In genomic region chr15:29677871-29678431, GRCh38 we compare ENCODE assay signal across 16 cellular contexts.
A peak's percentile ranks its signal among the peaks of the same experiment; 100 is the strongest.
DNase-seq lines count a peak whose midpoint lies in the region; ATAC-seq, FAIRE-seq and TF ChIP-seq lines count a peak whose summit lies in the region.
"Had no signal": no experiment of that assay in that cellular context is flagged by ENCODE, and none has a peak within 500 bp of the region (broad histone marks: within the 10 kb centered on the region; RNA-seq: fewer than 3 reads in every experiment).

No MANE protein-coding gene starts in this region.

- no peak overlapping the region for H3K4me3 ChIP-seq in H1 (ENCODE audit: extremely low read depth in 1 of 4, insufficient read depth in 2 of 4, low read depth in 3 of 4, low read length in 4 of 4)
- H3K4me3 ChIP-seq in transverse colon: no peak overlapping the region
- no peak overlapping the region for H3K4me3 ChIP-seq in prostate gland
- H3K4me3 ChIP-seq: left ventricle myocardium inferior had no signal

- H3K4me1 ChIP-seq in H1 (replicated peaks in 1 of 4; ENCODE audit: control insufficient read depth in 3 of 4, insufficient read depth in 4 of 4, low read length in 3 of 4): peaks cover 0 to 8% (median 0%) of the 10 kb centered on the region in 4 experiments; a peak in 4 of 7 replicates
- peaks cover 6 to 43% (median 26%) of the 10 kb centered on the region in 4 donors for H3K4me1 ChIP-seq in transverse colon
- no peaks in the 10 kb centered on the region for H3K4me1 ChIP-seq in prostate gland (replicated peaks)

- H3K27me3 Mint-ChIP-seq in T-helper 2 cell treated with Interferon-gamma antibody and Interleukin-4, amounts not matched to agents 5 μg/mL and 100 μg/mL, for 36 hours (ENCODE audit: low read depth): peaks cover 27% of the 10 kb centered on the region

- no peaks in the 10 kb centered on the region for H3K36me3 Mint-ChIP-seq in T-helper 2 cell treated with Interferon-gamma antibody and Interleukin-4, amounts not matched to agents 5 μg/mL and 100 μg/mL, for 36 hours (ENCODE audit: low read depth)

- TF ChIP-seq POLR2A in H1 (IDR thresholded peaks at IDR 0.05; ENCODE audit: control extremely low read depth in 1 of 2, low read depth in 2 of 2, low read length in 2 of 2) (no peak), transverse colon (IDR thresholded peaks at IDR 0.05) (peak; percentile 39), prostate gland (IDR thresholded peaks at IDR 0.05) (no peak)

- H3K23me2 ChIP-seq in H1 (ENCODE audit: low read depth, low read length): peaks cover 8% of the 10 kb centered on the region; the same call in 1 of the 2 replicates

- no peaks in the 10 kb centered on the region for H3K4me1 Mint-ChIP-seq in T-helper 2 cell treated with Interferon-gamma antibody and Interleukin-4, amounts not matched to agents 5 μg/mL and 100 μg/mL, for 36 hours (ENCODE audit: low read depth)

- TF ChIP-seq RAD21 in H1 (IDR thresholded peaks at IDR 0.05 in 1 of 2, conservative IDR thresholded peaks at IDR 0.05 in 1 of 2; ENCODE audit: low read depth in 2 of 2, low read length in 2 of 2): no peak

- H3K4ac ChIP-seq in H1 (replicated peaks; ENCODE audit: insufficient read length, low read depth, low read length): peak overlapping the region; percentile 36

- no peak for FAIRE-seq in H1 (lab: Jason Lieb, UNC)

- H3K4me2 ChIP-seq in H1 (ENCODE audit: insufficient read depth in 1 of 2, low read depth in 2 of 2, low read length in 2 of 2): no peak overlapping the region

- 0 out of 2 replicates have a peak overlapping the region, but pooled peaks have one; percentile 44 for H2BK5ac ChIP-seq in H1 (ENCODE audit: low read depth, low read length)

- H4K91ac ChIP-seq in H1 (replicated peaks; ENCODE audit: insufficient read length, low read length): peak overlapping the region; percentile 52

- peaks cover 0 to 3% of the 10 kb centered on the region in 2 experiments; a peak in 1 of 4 replicates for H3K9me3 ChIP-seq in H1 (ENCODE audit: insufficient read depth in 2 of 2, low read depth in 1 of 2, low read length in 1 of 2)
- no peaks in the 10 kb centered on the region for H3K9me3 ChIP-seq in transverse colon
- no peaks in the 10 kb centered on the region for H3K9me3 ChIP-seq in prostate gland
- H3K9me3 ChIP-seq: left ventricle myocardium inferior had no signal

- no peak overlapping the region for H4K5ac ChIP-seq in H1 (ENCODE audit: insufficient read length, low read depth, low read length)

- H3K23ac ChIP-seq in H1 (ENCODE audit: insufficient read length): no peak overlapping the region

- DNase-seq in T-helper 2 cell treated with Interferon-gamma antibody and Interleukin-4, amounts not matched to agents 5 μg/mL and 100 μg/mL, for 36 hours (ENCODE audit: low spot score): no peak
- DNase-seq in T-helper 2 cell: no peak
- peak; percentile 71 for DNase-seq in NCI-H345 (lab: John Stamatoyannopoulos, UW)
- no peak for DNase-seq in H1 (ENCODE audit: low read depth in 1 of 2, low spot score in 2 of 2)
- DNase-seq in transverse colon: peak; percentile 91
- DNase-seq in prostate gland (ENCODE audit: low spot score): no peak
- no peak for DNase-seq in superior temporal gyrus (ENCODE audit: extremely low spot score)
- DNase-seq: activated naive CD4-positive, alpha-beta T cell treated with Interleukin-2 at 50 U/mL for 16 hours; brain microvascular endothelial cell; effector CD4-positive, alpha-beta T cell; GF-D8; left ventricle myocardium inferior; naive thymus-derived CD8-positive, alpha-beta T cell; NCI-H446 had no signal

- 84% methylated on average over 10 of the region's 10 CpGs; no CpG with 5 or more reads in 1 of the 2 experiments for WGBS in H1 (ENCODE audit: extremely low coverage in 1 of 2, insufficient coverage in 1 of 2, insufficient read length in 1 of 2, insufficient replicate concordance in 2 of 2, low coverage in 1 of 2, low lambda C conversion rate in 2 of 2, missing lambda C conversion rate in 1 of 2), 2 experiments
- WGBS in transverse colon (ENCODE audit: low coverage in 1 of 2), 2 donors: 56% methylated on average over 10 of the region's 10 CpGs; no CpG with 5 or more reads in 1 of the 2 donors
- 64% methylated on average over 10 of the region's 10 CpGs for WGBS in prostate gland

- TF ChIP-seq CTCF in H1 (IDR thresholded peaks at IDR 0.05; ENCODE audit: control extremely low read depth in 1 of 3, insufficient read depth in 1 of 3, low read depth in 1 of 3, low read length in 3 of 3) (no peak), transverse colon (IDR thresholded peaks at IDR 0.05) (no peak), prostate gland (IDR thresholded peaks at IDR 0.05) (no peak)

- peak overlapping the region; percentile 16; the same call in 1 of the 2 replicates for H2AK5ac ChIP-seq in H1 (ENCODE audit: low read depth, low read length)

- CTCF ChIA-PET in H1 (lab: Charles Lee; ENCODE audit: partially characterized antibody): interaction anchor here (0.6 to 2.7 kb wide), 8 partner anchors 9 to 248 kb away, joined by 3 to 15 read pairs (median 5); no protein-coding TSS in a partner anchor

- H2BK12ac ChIP-seq in H1 (ENCODE audit: low read depth, low read length): no peak overlapping the region

- H3K18ac ChIP-seq in H1 (ENCODE audit: extremely low read depth, low read length): peak overlapping the region; percentile 0; the same call in 1 of the 2 replicates

- H3K14ac ChIP-seq in H1 (ENCODE audit: insufficient read length): no peak overlapping the region

- H3K79me1 ChIP-seq in H1 (ENCODE audit: low read depth, low read length): no peaks in the 10 kb centered on the region

- H3K4me3 Mint-ChIP-seq in T-helper 2 cell treated with Interferon-gamma antibody and Interleukin-4, amounts not matched to agents 5 μg/mL and 100 μg/mL, for 36 hours: no peak overlapping the region
- H3K4me3 Mint-ChIP-seq: naive thymus-derived CD8-positive, alpha-beta T cell had no signal

- peak overlapping the region; percentile 57 for H3K27ac Mint-ChIP-seq in T-helper 2 cell treated with Interferon-gamma antibody and Interleukin-4, amounts not matched to agents 5 μg/mL and 100 μg/mL, for 36 hours
- H3K27ac Mint-ChIP-seq: naive thymus-derived CD8-positive, alpha-beta T cell had no signal

- no peak overlapping the region for H3K27ac ChIP-seq in H1 (ENCODE audit: low read depth, low read length)
- peak overlapping the region; percentile 75 to 85 (median 80) for H3K27ac ChIP-seq in transverse colon
- no peak overlapping the region for H3K27ac ChIP-seq in prostate gland
- H3K27ac ChIP-seq: brain microvascular endothelial cell, left ventricle myocardium inferior, VCaP had no signal

- in situ Hi-C loops in transverse colon (cut with MboI; ENCODE audit: low pct_ligation_motif_present in 1 of 4, low pct_unique_long_range_greater_than_20kb in 1 of 4, low sequenced_read_pairs in 3 of 4): no loop called here

- no peak overlapping the region for H2BK120ac ChIP-seq in H1 (replicated peaks; ENCODE audit: low read depth, low read length)

- no peaks in the 10 kb centered on the region for H3K79me2 ChIP-seq in H1 (ENCODE audit: control insufficient read depth in 1 of 2, insufficient read depth in 2 of 2, low read length in 2 of 2)

- H3K36me3 ChIP-seq in H1 (ENCODE audit: control insufficient read depth in 2 of 4, insufficient read depth in 4 of 4, low read length in 3 of 4) (no peaks in the 10 kb centered on the region), transverse colon (no peaks in the 10 kb centered on the region), prostate gland (no peaks in the 10 kb centered on the region)
- H3K36me3 ChIP-seq: brain microvascular endothelial cell, left ventricle myocardium inferior had no signal

- no peak for ATAC-seq in HG02981 (IDR thresholded peaks at IDR 0.05; ENCODE audit: unreplicated experiment)
- ATAC-seq: naive thymus-derived CD8-positive, alpha-beta T cell had no signal

- POLR2A ChIA-PET in H1 (lab: Charles Lee; ENCODE audit: partially characterized antibody): interaction anchor here (0.6 kb wide), 1 partner anchor 395 kb away, joined by 3 read pairs; no protein-coding TSS in a partner anchor

- peak overlapping the region; percentile 40; the same call in 1 of the 2 replicates for H2BK15ac ChIP-seq in H1 (ENCODE audit: low read length)

- H2AFZ ChIP-seq in H1 (ENCODE audit: low read length): no peak overlapping the region

- peak overlapping the region; percentile 80; the same call in 1 of the 2 replicates for H2BK20ac ChIP-seq in H1 (ENCODE audit: low read length)

- no peak overlapping the region for H3K56ac ChIP-seq in H1 (replicated peaks; ENCODE audit: insufficient read length, low read depth, low read length)

- H3K9ac ChIP-seq in H1 (replicated peaks in 1 of 4; ENCODE audit: extremely low read depth in 1 of 4, low read depth in 3 of 4, low read length in 3 of 4): no peak overlapping the region

- 0 out of 2 replicates have a peak overlapping the region, but pooled peaks have one; percentile 9 for H4K8ac ChIP-seq in H1 (ENCODE audit: extremely low read depth, insufficient read depth, low read length)

- H3K9me3 Mint-ChIP-seq in T-helper 2 cell treated with Interferon-gamma antibody and Interleukin-4, amounts not matched to agents 5 μg/mL and 100 μg/mL, for 36 hours: no peaks in the 10 kb centered on the region
- H3K9me3 Mint-ChIP-seq: naive thymus-derived CD8-positive, alpha-beta T cell had no signal

- no peaks in the 10 kb centered on the region for H4K20me1 ChIP-seq in H1 (replicated peaks in 1 of 2; ENCODE audit: control insufficient read depth in 1 of 2, insufficient read depth in 2 of 2, low read length in 2 of 2)

- TF ChIP-seq EP300 in H1 (IDR thresholded peaks at IDR 0.05; ENCODE audit: borderline replicate concordance in 1 of 2, low read depth in 2 of 2, low read length in 2 of 2) (no peak), transverse colon (IDR thresholded peaks at IDR 0.05; ENCODE audit: low read depth) (no peak)

- H3K27me3 ChIP-seq in H1 (replicated peaks in 1 of 4; ENCODE audit: control insufficient read depth in 3 of 4, extremely low read depth in 1 of 4, insufficient read depth in 3 of 4, low read length in 3 of 4): no peaks in the 10 kb centered on the region
- H3K27me3 ChIP-seq in transverse colon: peaks cover 15% of the 10 kb centered on the region
- H3K27me3 ChIP-seq in prostate gland (replicated peaks; ENCODE audit: insufficient read depth): no peaks in the 10 kb centered on the region
- H3K27me3 ChIP-seq: brain microvascular endothelial cell had no signal

- intact Hi-C loops in transverse colon (cut with DNase I; ENCODE audit: low total_unique reads) (no loop called here), prostate gland (cut with DNase I) (no loop called here)

TF ChIP-seq in H1, 55 proteins besides CTCF, POLR2A, EP300 and RAD21:
- TF ChIP-seq ASH2L (IDR thresholded peaks at IDR 0.05; ENCODE audit: low read length): no peak
- no peak for TF ChIP-seq SIX5 (IDR thresholded peaks at IDR 0.05; ENCODE audit: low read depth, low read length)
TF ChIP-seq in H1: peak in this region for 0.

Comparison
In these comparisons a context has a peak if more than half of its experiments do, and no peak if none do; other contexts are left out.
1. DNase-seq: peak in NCI-H345 (single experiment) and transverse colon (single experiment); none in T-helper 2 cell treated with Interferon-gamma antibody and Interleukin-4, amounts not matched to agents 5 μg/mL and 100 μg/mL, for 36 hours (single experiment), T-helper 2 cell (0 of 5), H1 (0 of 2), prostate gland (single experiment) and superior temporal gyrus (single experiment).
2. H3K27ac ChIP-seq: peak in transverse colon (4 of 4); none in H1 (single experiment) and prostate gland (0 of 2).